27 cellular contexts compared by ENCODE assay signal in the genomic region with DNA sequence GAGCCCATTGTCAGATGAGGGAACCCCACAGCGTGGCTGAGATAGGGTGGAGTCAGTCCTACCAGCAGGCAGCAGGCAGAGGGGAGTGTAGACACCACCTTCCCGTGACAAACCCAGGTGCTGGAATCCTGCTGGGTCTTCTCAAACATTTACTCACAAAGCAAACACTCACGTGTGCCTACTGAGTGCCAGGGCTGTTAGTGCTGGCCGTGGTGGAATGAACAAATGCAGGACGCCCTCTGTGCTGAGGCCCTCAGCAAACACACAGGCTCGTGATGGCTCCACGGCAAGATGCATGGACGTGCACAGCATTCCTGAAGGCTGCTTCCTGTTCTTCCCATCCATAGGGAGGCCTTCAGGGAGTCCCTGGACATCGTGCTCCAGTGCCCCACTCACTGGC.
DNase-seq lines count a peak whose midpoint lies in the region; ATAC-seq and TF ChIP-seq lines count a peak whose summit lies in the region.
"Had no signal": no experiment of that assay in that cellular context is flagged by ENCODE, and none has a peak within 500 bp of the region (broad histone marks: within the 10 kb centered on the region; RNA-seq: fewer than 3 reads in every experiment).

No MANE protein-coding gene starts in this region.

- CTCF ChIA-PET in PC-3 (lab: Charles Lee) = no interaction called here

- no peaks in the 10 kb centered on the region for H4K20me1 ChIP-seq in PC-3 (ENCODE audit: low read length)

- H3K27ac ChIP-seq in PC-3 (ENCODE audit: low read length) (no peak overlapping the region), lung (ENCODE audit: low read depth in 1 of 2, low read length in 1 of 2) (no peak overlapping the region), dorsolateral prefrontal cortex (no peak overlapping the region)
- H3K27ac ChIP-seq: adrenal gland, breast epithelium, esophagus squamous epithelium, GM23248, SK-N-MC had no signal

- H3K4me3 ChIP-seq in PC-3 (ENCODE audit: low read length) = no peak overlapping the region
- no peak overlapping the region for H3K4me3 ChIP-seq in lung
- H3K4me3 ChIP-seq in dorsolateral prefrontal cortex = no peak overlapping the region
- H3K4me3 ChIP-seq: adrenal gland, breast epithelium, esophagus squamous epithelium, GM23248, SK-N-MC, smooth muscle cell had no signal

- 61 to 76% methylated on average over 9 of the region's 9 CpGs for WGBS in lung, 2 donors

- DNase-seq in COR-L47 (lab: John Stamatoyannopoulos, UW) (peak; percentile 98), NCI-H2081 (lab: John Stamatoyannopoulos, UW) (peak; percentile 98 to 100), PC-3 (peak; percentile 24), lung (ENCODE audit: low spot score) (no peak), dorsolateral prefrontal cortex (no peak)
- no peak for DNase-seq in activated CD8-positive, alpha-beta memory T cell treated with anti-CD3 and anti-CD28 coated beads for 24 hours
- DNase-seq: activated CD4-positive, alpha-beta T cell treated with anti-CD3 and anti-CD28 coated beads for 48 hours; activated CD8-positive, alpha-beta memory T cell treated with anti-CD3 and anti-CD28 coated beads, Interleukin-2, amount 10 ng/mL, durations not matched to agents 7 days and 5 days; activated naive CD4-positive, alpha-beta T cell treated with Interleukin-2 at 50 U/mL for 16 hours; activated T-cell treated with anti-CD3 and anti-CD28 coated beads, Interleukin-2, amount 50 U/mL, for 72 hours; adrenal gland; esophagus squamous epithelium; GM23248; MM.1S; naive thymus-derived CD4-positive, alpha-beta T cell; NCI-H1930; NCI-H524 treated with DMSO at 0.1 percent for 48 hours; occipital lobe; retina; RPMI8226; stimulated activated CD4-positive, alpha-beta T cell treated with anti-CD3 and anti-CD28 coated beads, Interleukin-2, amount 100 ng/mL, for 24 hours; T-helper 17 cell had no signal

- H3K79me2 ChIP-seq in PC-3 (ENCODE audit: low read length) = no peaks in the 10 kb centered on the region

- POLR2A ChIA-PET in PC-3 (lab: Charles Lee; ENCODE audit: unreplicated experiment) = no interaction called here

- no peaks in the 10 kb centered on the region for H3F3A ChIP-seq in PC-3 (ENCODE audit: low read length, unreplicated experiment)

- H3K9me3 ChIP-seq in PC-3 (ENCODE audit: low read length) (no peaks in the 10 kb centered on the region), lung (ENCODE audit: control insufficient read depth in 2 of 2, insufficient read depth in 1 of 2, low read length in 1 of 2) (no peaks in the 10 kb centered on the region)
- H3K9me3 ChIP-seq: adrenal gland, breast epithelium had no signal

- no peaks in the 10 kb centered on the region for H3K9me2 ChIP-seq in PC-3 (replicated peaks; ENCODE audit: low read length)

- H3K27me3 ChIP-seq in PC-3 (ENCODE audit: low read length) (peaks cover 34% of the 10 kb centered on the region), lung (ENCODE audit: control insufficient read depth, insufficient read depth) (no peaks in the 10 kb centered on the region), dorsolateral prefrontal cortex (peaks cover 0 to 4% (median 0%) of the 10 kb centered on the region in 45 donors)
- H3K27me3 ChIP-seq: adrenal gland, breast epithelium, esophagus squamous epithelium had no signal

- intact Hi-C loops in PC-3 (cut with micrococcal nuclease) (no loop called here), dorsolateral prefrontal cortex (cut with DNase I) (no loop called here)

- no TSS peak for BruUV-seq in PC-3 (replicated peaks; lab: Mats Ljungman, UMichigan)

- H3K4me1 ChIP-seq in PC-3 (ENCODE audit: insufficient read depth, low read length) (no peaks in the 10 kb centered on the region), lung (ENCODE audit: control insufficient read depth in 2 of 2, insufficient read depth in 2 of 2, low read length in 2 of 2) (peaks cover 0 to 10% of the 10 kb centered on the region in 2 donors)
- H3K4me1 ChIP-seq: adrenal gland, breast epithelium, esophagus squamous epithelium had no signal

- no peak overlapping the region for H3K4me2 ChIP-seq in PC-3 (ENCODE audit: low read length)
- H3K4me2 ChIP-seq: smooth muscle cell had no signal

- no peaks in the 10 kb centered on the region for H3K36me3 ChIP-seq in PC-3 (ENCODE audit: low read depth, low read length)
- no peaks in the 10 kb centered on the region for H3K36me3 ChIP-seq in lung (ENCODE audit: control insufficient read depth in 2 of 2, insufficient read depth in 2 of 2, low read length in 2 of 2)
- H3K36me3 ChIP-seq: adrenal gland, breast epithelium, esophagus squamous epithelium had no signal

- H2AFZ ChIP-seq in PC-3 (ENCODE audit: low read length) = no peak overlapping the region
- H2AFZ ChIP-seq: GM23248 had no signal

- H3K9ac ChIP-seq in PC-3 (ENCODE audit: low read length) = no peak overlapping the region
- H3K9ac ChIP-seq: GM23248 had no signal

- peak; percentile 33 for ATAC-seq in PC-3
- peak; percentile 41 for ATAC-seq in lung (ENCODE audit: insufficient read depth, low FRiP score)
- no peak for ATAC-seq in GM21528 (IDR thresholded peaks at IDR 0.05; ENCODE audit: low FRiP score, unreplicated experiment)
- ATAC-seq: activated CD8-positive, alpha-beta memory T cell treated with anti-CD3 and anti-CD28 coated beads, Interleukin-2, amount 10 ng/mL, durations not matched to agents 7 days and 5 days; activated T-cell treated with anti-CD3 and anti-CD28 coated beads, Interleukin-2, amount 50 U/mL, for 72 hours; left lobe of liver; naive thymus-derived CD4-positive, alpha-beta T cell; T-helper 17 cell had no signal

- TF ChIP-seq CTCF in PC-3 (conservative IDR thresholded peaks at IDR 0.05; ENCODE audit: low read depth, low read length) (no peak), lung (IDR thresholded peaks at IDR 0.05; ENCODE audit: control extremely low read depth, extremely low read depth) (no peak), dorsolateral prefrontal cortex (IDR thresholded peaks at IDR 0.05 in 54 of 56, conservative IDR thresholded peaks at IDR 0.05 in 2 of 56; ENCODE audit: low read depth in 1 of 56, partially characterized antibody in 56 of 56) (no peak)

Comparison
In these comparisons a context has a peak if more than half of its experiments do, and no peak if none do; other contexts are left out.
1. DNase-seq: peak in COR-L47 (single experiment), NCI-H2081 (2 of 2) and PC-3 (single experiment); none in lung (single experiment), dorsolateral prefrontal cortex (0 of 10) and activated CD8-positive, alpha-beta memory T cell treated with anti-CD3 and anti-CD28 coated beads for 24 hours (single experiment).